ENCODE assay signal across 20 cellular contexts in the genomic region with DNA sequence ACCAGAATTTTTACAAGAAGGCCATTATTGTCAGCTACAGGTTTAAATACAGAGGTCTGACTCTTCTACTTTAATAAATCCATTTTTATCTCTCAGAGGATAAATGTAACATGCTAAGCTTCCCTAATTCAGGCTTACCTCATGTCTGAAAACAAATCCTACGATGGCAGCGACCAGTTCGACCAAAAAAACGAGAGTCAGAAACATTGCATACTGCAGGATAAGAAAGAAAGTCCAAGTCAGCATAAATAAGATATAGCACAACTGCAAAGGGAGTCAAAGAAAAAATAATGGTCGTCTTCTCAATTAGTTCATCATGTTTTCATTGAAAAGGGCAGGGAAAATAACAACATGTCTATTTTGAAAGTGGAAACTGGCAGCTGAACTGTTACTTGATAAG. TPM values are rescaled to one million over a fixed set of nuclear protein-coding genes. Genes with fewer than 3 reads are reported as not detected.
A peak's percentile ranks its signal among the peaks of the same experiment; 100 is the strongest.
DNase-seq lines count a peak whose midpoint lies in the region; ATAC-seq, FAIRE-seq and TF ChIP-seq lines count a peak whose summit lies in the region.
"Had no signal": no experiment of that assay in that cellular context is flagged by ENCODE, and none has a peak within 500 bp of the region (broad histone marks: within the 10 kb centered on the region; RNA-seq: fewer than 3 reads in every experiment).

No MANE protein-coding gene starts in this region.

- H3K4me1 Mint-ChIP-seq in H9: peaks cover 8 to 12% of the 10 kb centered on the region in 2 experiments

- TF ChIP-seq POLR2A in GM12891 (IDR thresholded peaks at IDR 0.05; ENCODE audit: low read depth, low read length) (no peak), prostate gland (IDR thresholded peaks at IDR 0.05) (no peak)

- H3K23ac ChIP-seq in H9 (ENCODE audit: insufficient read length, low read depth, low read length): no peak overlapping the region

- peak overlapping the region; percentile 81 for H3K4me3 ChIP-seq in adipocyte (ENCODE audit: low read length)
- H3K4me3 ChIP-seq in iPS-20b (ENCODE audit: low read length): peak overlapping the region; percentile 89
- H3K4me3 ChIP-seq in rectal smooth muscle tissue (ENCODE audit: low read length): peak overlapping the region; percentile 19
- no peak overlapping the region for H3K4me3 ChIP-seq in prostate gland
- H3K4me3 ChIP-seq: adrenal gland had no signal

- H3K36me3 Mint-ChIP-seq in H9 (ENCODE audit: insufficient read depth in 1 of 3, low read depth in 3 of 3): peaks cover 10 to 42% (median 31%) of the 10 kb centered on the region in 3 experiments
- H3K36me3 Mint-ChIP-seq: immature natural killer cell had no signal

- H3T11ph ChIP-seq in H9 (ENCODE audit: low read length): no peak overlapping the region

- H2AK5ac ChIP-seq in H9 (ENCODE audit: insufficient read length, low read length): no peak overlapping the region

- no CpG with 5 or more reads among the region's 5 CpGs for WGBS in H9 (ENCODE audit: extremely low coverage, insufficient read length, low lambda C conversion rate)
- 51% methylated on average over 5 of the region's 5 CpGs for WGBS in prostate gland

- H3K27ac Mint-ChIP-seq in H9: no peak overlapping the region
- H3K27ac Mint-ChIP-seq: immature natural killer cell; T-helper 1 cell treated with Interleukin-12 subunit alpha and Interleukin-12 subunit beta and Interleukin-4 antibody, amounts not matched to agents 30 μg/mL and 1 μg/mL, for 36 hours had no signal

- H3K9me3 ChIP-seq in H9 (ENCODE audit: control insufficient read depth, low read depth, low read length): no peaks in the 10 kb centered on the region
- no peaks in the 10 kb centered on the region for H3K9me3 ChIP-seq in adipocyte (ENCODE audit: control insufficient read depth, low read length)
- no peaks in the 10 kb centered on the region for H3K9me3 ChIP-seq in iPS-20b (ENCODE audit: insufficient read depth, low read depth, low read length)
- no peaks in the 10 kb centered on the region for H3K9me3 ChIP-seq in prostate gland
- H3K9me3 ChIP-seq: adrenal gland, psoas muscle had no signal

- peak overlapping the region; percentile 84 to 96; a peak in 4 of 5 replicates for H3K4me3 Mint-ChIP-seq in H9
- H3K4me3 Mint-ChIP-seq: T-helper 1 cell treated with Interleukin-12 subunit alpha and Interleukin-12 subunit beta and Interleukin-4 antibody, amounts not matched to agents 30 μg/mL and 1 μg/mL, for 36 hours had no signal

- no peaks in the 10 kb centered on the region for H3K79me2 ChIP-seq in H9 (ENCODE audit: insufficient read depth, low read length)

- H3K56ac ChIP-seq in H9 (ENCODE audit: insufficient read length, low read depth, low read length): no peak overlapping the region

- no peaks in the 10 kb centered on the region for H4K20me1 ChIP-seq in H9 (ENCODE audit: control insufficient read depth, insufficient read depth, insufficient read length)

- no peaks in the 10 kb centered on the region for H3K79me1 ChIP-seq in H9 (ENCODE audit: insufficient read depth, low read depth, low read length, poor library complexity, severe bottlenecking)

- H4K8ac ChIP-seq in H9 (replicated peaks; ENCODE audit: insufficient read length, low read depth, low read length): no peak overlapping the region

- no peak overlapping the region for H2BK120ac ChIP-seq in H9 (ENCODE audit: low read depth, low read length, poor library complexity, severe bottlenecking)

- no peak overlapping the region for H4K91ac ChIP-seq in H9 (ENCODE audit: insufficient read length, low read depth, low read length)

- intact Hi-C loops in prostate gland (cut with DNase I): loop anchor here (10.0 kb wide), 1 partner anchor 120 kb away; no protein-coding TSS in a partner anchor

- H2AFZ ChIP-seq in H9 (ENCODE audit: low read length): no peak overlapping the region

- H3K9ac ChIP-seq in H9 (ENCODE audit: extremely low read depth, insufficient read length, low read length) (no peak overlapping the region), adipocyte (ENCODE audit: low read length) (no peak overlapping the region), iPS-20b (ENCODE audit: low read depth, low read length) (peak overlapping the region; percentile 94; the same call in 1 of the 2 replicates), rectal smooth muscle tissue (ENCODE audit: low read length) (no peak overlapping the region)

- no peak overlapping the region for H2BK20ac ChIP-seq in H9 (ENCODE audit: low read depth, low read length, poor library complexity, severe bottlenecking)

- no peaks in the 10 kb centered on the region; the same call in 1 of the 2 replicates for H3K4me1 ChIP-seq in H9 (ENCODE audit: insufficient read depth, low read length)
- peaks cover 6% of the 10 kb centered on the region for H3K4me1 ChIP-seq in adipocyte (ENCODE audit: control insufficient read depth, insufficient read depth, low read length)
- H3K4me1 ChIP-seq in iPS-20b (ENCODE audit: insufficient read depth, low read length): 0 out of 2 replicates have a peak, but pooled peaks cover 4% of the 10 kb centered on the region
- no peaks in the 10 kb centered on the region for H3K4me1 ChIP-seq in rectal smooth muscle tissue (ENCODE audit: control insufficient read depth, insufficient read depth, low read length)
- no peaks in the 10 kb centered on the region for H3K4me1 ChIP-seq in prostate gland (replicated peaks)
- H3K4me1 ChIP-seq: adrenal gland, psoas muscle had no signal

- H3K14ac ChIP-seq in H9 (ENCODE audit: insufficient read depth, low read length): no peak overlapping the region

- no peak for FAIRE-seq in GM12891 (lab: Jason Lieb, UNC)

- no peak overlapping the region for H2BK5ac ChIP-seq in H9 (ENCODE audit: insufficient read length, low read length)

- no peaks in the 10 kb centered on the region for H3K23me2 ChIP-seq in H9 (ENCODE audit: insufficient read length, low read depth, low read length, poor library complexity, severe bottlenecking)

- no peak for TF ChIP-seq CTCF in H9 (conservative IDR thresholded peaks at IDR 0.05)
- TF ChIP-seq CTCF in prostate gland (IDR thresholded peaks at IDR 0.05): no peak

- H3K27me3 ChIP-seq in H9 (ENCODE audit: insufficient read depth, low read length): no peaks in the 10 kb centered on the region
- peaks cover 3% of the 10 kb centered on the region for H3K27me3 ChIP-seq in adipocyte (replicated peaks; ENCODE audit: control insufficient read depth, insufficient read depth, low read length)
- no peaks in the 10 kb centered on the region for H3K27me3 ChIP-seq in iPS-20b (ENCODE audit: insufficient read depth, low read length)
- H3K27me3 ChIP-seq in rectal smooth muscle tissue (ENCODE audit: control insufficient read depth, insufficient read depth, low read length): peaks cover 2% of the 10 kb centered on the region
- no peaks in the 10 kb centered on the region for H3K27me3 ChIP-seq in prostate gland (replicated peaks; ENCODE audit: insufficient read depth)

- H3K4me2 ChIP-seq in H9 (ENCODE audit: insufficient read depth, insufficient read length, low read length): no peak overlapping the region

- H3K27me3 Mint-ChIP-seq in H9 (ENCODE audit: low read depth): no peaks in the 10 kb centered on the region; the same call in 1 of the 2 replicates

- H2BK12ac ChIP-seq in H9 (ENCODE audit: insufficient read length, low read depth, low read length): no peak overlapping the region

- H3K36me3 ChIP-seq in adipocyte (ENCODE audit: control insufficient read depth, insufficient read depth, low read length, severe bottlenecking): peaks cover 4% of the 10 kb centered on the region
- peaks cover 46% of the 10 kb centered on the region for H3K36me3 ChIP-seq in iPS-20b (ENCODE audit: insufficient read depth, low read depth, low read length)
- H3K36me3 ChIP-seq in rectal smooth muscle tissue (ENCODE audit: control insufficient read depth, insufficient read depth, low read length): no peaks in the 10 kb centered on the region
- H3K36me3 ChIP-seq in prostate gland: no peaks in the 10 kb centered on the region
- H3K36me3 ChIP-seq: adrenal gland had no signal

- peaks cover 4 to 55% of the 10 kb centered on the region in 2 experiments; a peak in 4 of 5 replicates for H3K9me3 Mint-ChIP-seq in H9
- H3K9me3 Mint-ChIP-seq: T-helper 1 cell treated with Interleukin-12 subunit alpha and Interleukin-12 subunit beta and Interleukin-4 antibody, amounts not matched to agents 30 μg/mL and 1 μg/mL, for 36 hours had no signal

- H3K4ac ChIP-seq in H9 (ENCODE audit: low read depth, low read length): no peak overlapping the region

- H4K5ac ChIP-seq in H9 (ENCODE audit: insufficient read length, low read depth, low read length): no peak overlapping the region

- no peak overlapping the region for H3K18ac ChIP-seq in H9 (ENCODE audit: insufficient read length, low read depth, low read length)

- H3K27ac ChIP-seq in H9 (ENCODE audit: insufficient read length, low read depth, low read length) (no peak overlapping the region), iPS-20b (ENCODE audit: low read length) (no peak overlapping the region), rectal smooth muscle tissue (ENCODE audit: low read depth, low read length) (no peak overlapping the region), prostate gland (no peak overlapping the region)
- H3K27ac ChIP-seq: adrenal gland, psoas muscle, VCaP had no signal

- H2BK15ac ChIP-seq in H9 (ENCODE audit: low read depth, low read length): no peak overlapping the region

- no peak for ATAC-seq in HG03108 (IDR thresholded peaks at IDR 0.05; ENCODE audit: unreplicated experiment)
- ATAC-seq: psoas muscle had no signal

- no peak for DNase-seq in H9
- no peak for DNase-seq in adipocyte (ENCODE audit: low read depth)
- DNase-seq in GM12891 (ENCODE audit: insufficient read length, low spot score): no peak
- DNase-seq in prostate gland (ENCODE audit: low spot score): no peak
- DNase-seq: activated CD8-positive, alpha-beta memory T cell treated with anti-CD3 and anti-CD28 coated beads, Interleukin-2, amount 50 U/mL, for 48 hours; activated gamma-delta T cell; adrenal gland; central memory CD4-positive, alpha-beta T cell; dorsolateral prefrontal cortex; immature natural killer cell; NCI-H1417 treated with DMSO at 0.1 percent for 48 hours; psoas muscle; SIG-M5 had no signal

TF ChIP-seq in GM12891, 5 proteins besides CTCF, POLR2A, EP300 and RAD21:
- no peak for TF ChIP-seq SPI1 (IDR thresholded peaks at IDR 0.05; ENCODE audit: low read depth, low read length)
- TF ChIP-seq POLR2AphosphoS5 (IDR thresholded peaks at IDR 0.05; ENCODE audit: low read depth, low read length): no peak
- TF ChIP-seq TAF1 (IDR thresholded peaks at IDR 0.05; ENCODE audit: low read depth, low read length): no peak
- TF ChIP-seq POU2F2 (IDR thresholded peaks at IDR 0.05; ENCODE audit: low read depth, low read length): no peak
- TF ChIP-seq PAX5 (IDR thresholded peaks at IDR 0.05; ENCODE audit: insufficient read depth, low read length, severe bottlenecking): no peak
TF ChIP-seq in GM12891: peak in this region for 0.

RNA-seq across cellular contexts. Expression of gene TSPAN6, which starts 1.6 kb away (rescaled TPM):
- total RNA-seq in H9 (2021) (61.3 and 62.8 TPM in 2 replicates), prostate gland (10 to 100 TPM; 26.1 to 34.9 TPM)
- polyA plus RNA-seq in GM12891 (2012; ENCODE audit: low read depth, missing spikeins): 1.1 TPM

RNA-seq across cellular contexts. Expression of gene SRPX2, which starts 9.0 kb away (rescaled TPM):
- not detected in 2 replicates for total RNA-seq in H9 (2021)
- polyA plus RNA-seq in GM12891 (2012; ENCODE audit: low read depth, missing spikeins): 0.03 TPM
- 1 to 10 TPM; 4.8 to 5.1 TPM for total RNA-seq in prostate gland
- polyA plus RNA-seq: immature natural killer cell had no signal

RNA-seq across cellular contexts. Expression of gene TNMD, which starts 50.3 kb away (rescaled TPM):
- total RNA-seq in H9 (2021) (1.3 and 1.7 TPM in 2 replicates), prostate gland (not detected)
- polyA plus RNA-seq in GM12891 (2012; ENCODE audit: low read depth, missing spikeins): not detected
- total RNA-seq: HT1080, liver had no signal
- polyA plus RNA-seq: immature natural killer cell, liver had no signal

Comparison
In these comparisons a context has a peak if more than half of its experiments do, and no peak if none do; other contexts are left out.
1. H3K4me3 ChIP-seq: peak in adipocyte (single experiment), iPS-20b (single experiment) and rectal smooth muscle tissue (single experiment); none in prostate gland (0 of 2).